1 cellular context compared by ENCODE assay signal in genomic region chr19:14433454-14434156, GRCh38.
TF ChIP-seq lines count a peak whose summit lies in the region.

No MANE protein-coding gene starts in this region.

TF ChIP-seq in K562, 482 proteins besides CTCF, POLR2A, EP300 and RAD21 (continues in another document):
- no peak for TF ChIP-seq ZNF184 (CRISPR knock-in tag; IDR thresholded peaks at IDR 0.05)
- peak in 1 of 2 experiments; percentile 40; a peak in 2 of 4 replicates for TF ChIP-seq MAZ (CRISPR knock-in tag; conservative IDR thresholded peaks at IDR 0.05 in 1 of 2, IDR thresholded peaks at IDR 0.05 in 1 of 2)
- no peak for TF ChIP-seq SRSF9 (IDR thresholded peaks at IDR 0.05; ENCODE audit: borderline replicate concordance, low read depth, low read length)
- TF ChIP-seq PRDM10 (IDR thresholded peaks at IDR 0.05; ENCODE audit: partially characterized antibody): peak; percentile 58
- 0 out of 2 replicates have a peak, but pooled peaks have one; percentile 17 for TF ChIP-seq GATAD2B (IDR thresholded peaks at IDR 0.05; ENCODE audit: borderline replicate concordance)
- no peak for TF ChIP-seq RERE (CRISPR knock-in tag; IDR thresholded peaks at IDR 0.05; ENCODE audit: borderline replicate concordance)
- 0 out of 2 replicates have a peak, but pooled peaks have one; percentile 17 for TF ChIP-seq ARID4B (CRISPR knock-in tag; IDR thresholded peaks at IDR 0.05)
- 0 out of 2 replicates have a peak, but pooled peaks have one; percentile 36 for TF ChIP-seq MTA3 (IDR thresholded peaks at IDR 0.05; ENCODE audit: borderline replicate concordance)
- TF ChIP-seq MAX (CRISPR knock-in tag; IDR thresholded peaks at IDR 0.05): 0 out of 2 replicates have a peak, but pooled peaks have one; percentile 8
- no peak for TF ChIP-seq ZNF79 (CRISPR knock-in tag; IDR thresholded peaks at IDR 0.05; ENCODE audit: low read depth)
- no peak for TF ChIP-seq ZNF354B (CRISPR knock-in tag; IDR thresholded peaks at IDR 0.05)
- no peak for TF ChIP-seq TEAD4 (IDR thresholded peaks at IDR 0.05; ENCODE audit: low read length)
- TF ChIP-seq TEAD4 (CRISPR knock-in tag; IDR thresholded peaks at IDR 0.05; ENCODE audit: borderline replicate concordance): 0 out of 2 replicates have a peak, but pooled peaks have one; percentile 18
- TF ChIP-seq HMGN3 (IDR thresholded peaks at IDR 0.05; ENCODE audit: borderline replicate concordance, extremely low read depth, insufficient read length, low read depth, low read length): peak; percentile 72
- TF ChIP-seq FOXP1 (CRISPR knock-in tag; IDR thresholded peaks at IDR 0.05): 0 out of 2 replicates have a peak, but pooled peaks have one; percentile 27
- no peak for TF ChIP-seq ZNF445 (CRISPR knock-in tag; IDR thresholded peaks at IDR 0.05; ENCODE audit: low read depth)
- 0 out of 2 replicates have a peak, but pooled peaks have one; percentile 3 for TF ChIP-seq ZFX (CRISPR knock-in tag; IDR thresholded peaks at IDR 0.05)
- no peak for TF ChIP-seq SPI1 (IDR thresholded peaks at IDR 0.05; ENCODE audit: borderline replicate concordance, low read depth, low read length)
- TF ChIP-seq CXXC5 (CRISPR knock-in tag; IDR thresholded peaks at IDR 0.05): peak; percentile 50; the same call in 1 of the 2 replicates
- TF ChIP-seq PYGO2 (tag; IDR thresholded peaks at IDR 0.05): no peak
- peak; percentile 74; the same call in 1 of the 2 replicates for TF ChIP-seq VEZF1 (CRISPR knock-in tag; IDR thresholded peaks at IDR 0.05)
- TF ChIP-seq CREB3 (tag; conservative IDR thresholded peaks at IDR 0.05; ENCODE audit: low read depth): no peak
- peak; percentile 79 for TF ChIP-seq POLR2G (IDR thresholded peaks at IDR 0.05; ENCODE audit: low read depth, low read length)
- TF ChIP-seq RBFOX2 (IDR thresholded peaks at IDR 0.05; ENCODE audit: low read depth, low read length): 0 out of 2 replicates have a peak, but pooled peaks have one; percentile 41
- TF ChIP-seq FOXP4 (CRISPR knock-in tag; IDR thresholded peaks at IDR 0.05; ENCODE audit: borderline replicate concordance): 0 out of 2 replicates have a peak, but pooled peaks have one; percentile 8
- TF ChIP-seq NR2C2 (CRISPR knock-in tag; IDR thresholded peaks at IDR 0.05): no peak
- peak; percentile 67 for TF ChIP-seq NR2C2 (tag; IDR thresholded peaks at IDR 0.05)
- TF ChIP-seq DACH1 (IDR thresholded peaks at IDR 0.05; ENCODE audit: partially characterized antibody): no peak
- TF ChIP-seq TARDBP (IDR thresholded peaks at IDR 0.05): no peak
- peak; percentile 44 for TF ChIP-seq CCNT2 (IDR thresholded peaks at IDR 0.05; ENCODE audit: borderline replicate concordance, extremely low read depth, insufficient read length, low read depth, low read length)
- TF ChIP-seq SIN3B (IDR thresholded peaks at IDR 0.05; ENCODE audit: low read depth): peak; percentile 59; the same call in 1 of the 2 replicates
- 0 out of 2 replicates have a peak, but pooled peaks have one; percentile 40 for TF ChIP-seq CTBP1 (IDR thresholded peaks at IDR 0.05; ENCODE audit: borderline replicate concordance)
- peak; percentile 93 for TF ChIP-seq ZBTB7A (IDR thresholded peaks at IDR 0.05; ENCODE audit: borderline replicate concordance, control insufficient read depth, low read depth, low read length)
- peak; percentile 51; the same call in 1 of the 2 replicates for TF ChIP-seq ZEB2 (IDR thresholded peaks at IDR 0.05)
- peak; percentile 71; the same call in 1 of the 2 replicates for TF ChIP-seq PHF8 (IDR thresholded peaks at IDR 0.05; ENCODE audit: borderline replicate concordance, low read length)
